ENCODE assay signal across 1 cellular context in the genomic region with DNA sequence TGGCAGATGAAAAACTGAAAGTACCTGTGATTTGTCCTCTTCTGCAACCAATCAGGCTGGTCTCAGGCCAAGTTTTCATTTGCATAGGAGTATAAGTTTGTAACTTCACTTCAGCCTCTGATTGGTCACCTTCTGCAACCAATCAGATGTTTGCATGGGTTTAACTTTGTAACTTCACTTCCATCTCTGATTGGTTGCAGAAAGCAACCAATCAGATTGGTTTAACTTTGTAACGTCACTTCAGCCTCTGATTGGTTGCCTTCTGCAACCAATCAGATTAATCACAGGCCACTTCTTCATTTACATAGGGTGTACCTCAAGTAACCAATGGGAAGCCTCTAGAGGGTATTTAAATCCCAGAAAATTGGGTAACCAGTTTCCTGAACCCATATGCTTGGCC.
TF ChIP-seq lines count a peak whose summit lies in the region.

No MANE protein-coding gene starts in this region.

TF ChIP-seq in HCT116, 20 proteins besides CTCF, POLR2A, EP300 and RAD21 (continued from another document):
- TF ChIP-seq, protein P1, sequence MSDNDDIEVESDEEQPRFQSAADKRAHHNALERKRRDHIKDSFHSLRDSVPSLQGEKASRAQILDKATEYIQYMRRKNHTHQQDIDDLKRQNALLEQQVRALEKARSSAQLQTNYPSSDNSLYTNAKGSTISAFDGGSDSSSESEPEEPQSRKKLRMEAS (IDR thresholded peaks at IDR 0.05) = no peak
- no peak for TF ChIP-seq ZFX (IDR thresholded peaks at IDR 0.05)
- no peak for TF ChIP-seq CEBPB (IDR thresholded peaks at IDR 0.05; ENCODE audit: low read depth)
- TF ChIP-seq CBX3 (IDR thresholded peaks at IDR 0.05; ENCODE audit: low read depth) = no peak
- no peak for TF ChIP-seq SRF (IDR thresholded peaks at IDR 0.05; ENCODE audit: low read depth)
